8 cellular contexts compared by ENCODE assay signal in genomic region chr3:101195951-101196713, GRCh38.
A peak's percentile ranks its signal among the peaks of the same experiment; 100 is the strongest.
DNase-seq lines count a peak whose midpoint lies in the region; ATAC-seq and TF ChIP-seq lines count a peak whose summit lies in the region.

No MANE protein-coding gene starts in this region.

- H3K79me2 ChIP-seq in DND-41 (ENCODE audit: insufficient read depth, low read length) (no peaks in the 10 kb centered on the region), Loucy (ENCODE audit: insufficient read depth, low read length) (no peaks in the 10 kb centered on the region)

- TF ChIP-seq POLR2A in testis (IDR thresholded peaks at IDR 0.05): no peak

- H3K9ac ChIP-seq in DND-41 (ENCODE audit: low read depth, low read length): no peak overlapping the region
- no peak overlapping the region for H3K9ac ChIP-seq in Loucy (ENCODE audit: low read depth, low read length, poor library complexity, severe bottlenecking)

- H4K20me1 ChIP-seq in DND-41 (ENCODE audit: insufficient read depth, low read length) (no peaks in the 10 kb centered on the region), Loucy (ENCODE audit: insufficient read depth, low read length, poor library complexity, severe bottlenecking) (no peaks in the 10 kb centered on the region)

- H3K4me2 ChIP-seq in DND-41 (ENCODE audit: insufficient read depth, low read length) (no peak overlapping the region), Loucy (ENCODE audit: low read depth, low read length, poor library complexity, severe bottlenecking) (no peak overlapping the region)

- no peaks in the 10 kb centered on the region for H3K9me3 ChIP-seq in DND-41 (ENCODE audit: insufficient read depth, low read length, severe bottlenecking)
- no peaks in the 10 kb centered on the region for H3K9me3 ChIP-seq in Loucy (ENCODE audit: insufficient read depth, low read depth, low read length)
- H3K9me3 ChIP-seq in right cardiac atrium (ENCODE audit: control insufficient read depth, low read length): no peaks in the 10 kb centered on the region
- no peaks in the 10 kb centered on the region for H3K9me3 ChIP-seq in testis

- no peaks in the 10 kb centered on the region for H3K27me3 ChIP-seq in DND-41 (ENCODE audit: insufficient read depth, low read length, poor library complexity)
- H3K27me3 ChIP-seq in Loucy (ENCODE audit: insufficient read depth, low read length, poor library complexity, severe bottlenecking): no peaks in the 10 kb centered on the region
- H3K27me3 ChIP-seq in right cardiac atrium (ENCODE audit: control insufficient read depth, insufficient read depth): no peaks in the 10 kb centered on the region
- H3K27me3 ChIP-seq in testis: no peaks in the 10 kb centered on the region

- H3K27ac ChIP-seq in DND-41 (ENCODE audit: low read length): no peak overlapping the region
- no peak overlapping the region for H3K27ac ChIP-seq in VCaP
- no peak overlapping the region for H3K27ac ChIP-seq in right cardiac atrium (ENCODE audit: low read length)
- H3K27ac ChIP-seq in testis: no peak overlapping the region

- WGBS in right cardiac atrium: 47% methylated on average over 6 of the region's 6 CpGs
- 47 to 57% methylated on average over 6 of the region's 6 CpGs for WGBS in testis, 2 donors

- H3K36me3 ChIP-seq in DND-41 (ENCODE audit: insufficient read depth, low read length) (no peaks in the 10 kb centered on the region), Loucy (ENCODE audit: insufficient read depth, low read length) (no peaks in the 10 kb centered on the region), testis (ENCODE audit: low read depth, missing control alignments) (no peaks in the 10 kb centered on the region)

- H3K9me2 ChIP-seq in Loucy (replicated peaks; ENCODE audit: low read depth, low read length): no peaks in the 10 kb centered on the region

- ATAC-seq in DND-41 (ENCODE audit: insufficient read depth, low read depth): no peak
- peak; percentile 73 to 82 for ATAC-seq in right cardiac atrium
- no peak for ATAC-seq in GM19463 (IDR thresholded peaks at IDR 0.05; ENCODE audit: unreplicated experiment)

- TF ChIP-seq CTCF in DND-41 (IDR thresholded peaks at IDR 0.05; ENCODE audit: borderline replicate concordance, extremely low read depth, low read length, poor library complexity, severe bottlenecking): peak; percentile 41
- TF ChIP-seq CTCF in Loucy (conservative IDR thresholded peaks at IDR 0.05; ENCODE audit: low read length): peak; percentile 76
- peak; percentile 82 for TF ChIP-seq CTCF in VCaP (conservative IDR thresholded peaks at IDR 0.05)
- peak; percentile 40 to 57 (median 40) for TF ChIP-seq CTCF in testis (IDR thresholded peaks at IDR 0.05)

- H3K4me3 ChIP-seq in DND-41 (ENCODE audit: low read depth in 1 of 2, low read length in 2 of 2) (no peak overlapping the region), Loucy (ENCODE audit: low read length, poor library complexity, severe bottlenecking) (no peak overlapping the region), right cardiac atrium (ENCODE audit: low read length) (no peak overlapping the region), testis (no peak overlapping the region)

- H2AFZ ChIP-seq in DND-41 (ENCODE audit: low read depth, low read length) (no peak overlapping the region), Loucy (ENCODE audit: low read length) (peak overlapping the region; percentile 51; the same call in 1 of the 2 replicates)

- no peaks in the 10 kb centered on the region for H3F3A ChIP-seq in Loucy (ENCODE audit: low read depth)

- intact Hi-C loops in right cardiac atrium (cut with DNase I): loop anchor here (5.0 to 10.0 kb wide), 3 partner anchors 131 to 304 kb away; no protein-coding TSS in a partner anchor
- intact Hi-C loops in testis (cut with DNase I; ENCODE audit: low total_unique reads): no loop called here

- no peak for DNase-seq in DND-41
- DNase-seq in right cardiac atrium: no peak
- no peak for DNase-seq in testis
- DNase-seq in NCI-H187 treated with DMSO at 0.1 percent for 48 hours (lab: John Stamatoyannopoulos, UW): no peak
- no peak for DNase-seq in stimulated activated CD4-positive, alpha-beta T cell treated with anti-CD3 and anti-CD28 coated beads, Interleukin-4, amount 100 ng/mL, for 24 hours

- no peaks in the 10 kb centered on the region for H3K4me1 ChIP-seq in DND-41 (ENCODE audit: insufficient read depth, low read length)
- peaks cover 12% of the 10 kb centered on the region for H3K4me1 ChIP-seq in Loucy (ENCODE audit: insufficient read depth, low read length, poor library complexity, severe bottlenecking)
- H3K4me1 ChIP-seq in right cardiac atrium (ENCODE audit: control insufficient read depth, insufficient read depth, low read length): peaks cover 2% of the 10 kb centered on the region
- H3K4me1 ChIP-seq in testis: no peaks in the 10 kb centered on the region

Comparison
In these comparisons a context has a peak if more than half of its experiments do, and no peak if none do; other contexts are left out.
1. ATAC-seq: peak in right cardiac atrium (2 of 2); none in DND-41 (single experiment) and GM19463 (single experiment).
2. Peak in every context shown above with its lines, with median percentiles within 50 percentile points of each other: CTCF ChIP-seq.